Comparison of ENCODE assay signal across 8 cellular contexts in genomic region chr1:47708658-47709301, GRCh38.
A peak's percentile ranks its signal among the peaks of the same experiment; 100 is the strongest.
DNase-seq lines count a peak whose midpoint lies in the region; ATAC-seq and TF ChIP-seq lines count a peak whose summit lies in the region.

No MANE protein-coding gene starts in this region.

- no peaks in the 10 kb centered on the region for H3K9me3 ChIP-seq in BLaER1 treated with 17β-estradiol and CSF1 and Interleukin-3, amounts not matched to agents 10 nM and 100 nM (replicated peaks in 1 of 11)
- H3K9me3 ChIP-seq in HUES48 (ENCODE audit: control insufficient read depth, insufficient read depth, low read length) (no peaks in the 10 kb centered on the region), duodenal mucosa (ENCODE audit: control insufficient read depth in 1 of 2, low read length in 2 of 2) (no peaks in the 10 kb centered on the region)

- H3K4me3 Mint-ChIP-seq in nephron, result peak overlapping the region; percentile 73 to 84 (median 81)
- H3K4me3 Mint-ChIP-seq in activated CD8-positive, alpha-beta T cell treated with anti-CD3 and anti-CD28 coated beads for 36 hours, result no peak overlapping the region

- TF ChIP-seq CTCF in nephron (IDR thresholded peaks at IDR 0.05; ENCODE audit: unreplicated experiment in 3 of 3), result no peak
- no peak for TF ChIP-seq CTCF in activated CD8-positive, alpha-beta T cell treated with anti-CD3 and anti-CD28 coated beads for 36 hours (IDR thresholded peaks at IDR 0.05)

- H3K9ac ChIP-seq in BLaER1 treated with 17β-estradiol and CSF1 and Interleukin-3, amounts not matched to agents 10 nM and 100 nM, result peak overlapping the region in 5 of 11 experiments; percentile 6 to 53 (median 44); a peak in 6 of 22 replicates
- H3K9ac ChIP-seq in HUES48 (ENCODE audit: low read depth, low read length) (no peak overlapping the region), duodenal mucosa (ENCODE audit: low read depth in 1 of 2, low read length in 2 of 2) (no peak overlapping the region)

- no peaks in the 10 kb centered on the region for H3K9me3 Mint-ChIP-seq in nephron
- H3K9me3 Mint-ChIP-seq in activated CD8-positive, alpha-beta T cell treated with anti-CD3 and anti-CD28 coated beads for 36 hours, result no peaks in the 10 kb centered on the region

- intact Hi-C loops in activated CD8-positive, alpha-beta T cell treated with anti-CD3 and anti-CD28 coated beads for 36 hours (cut with micrococcal nuclease), result no loop called here

- H3K36me3 Mint-ChIP-seq in nephron (ENCODE audit: low read depth), result no peaks in the 10 kb centered on the region
- H3K36me3 Mint-ChIP-seq in activated CD8-positive, alpha-beta T cell treated with anti-CD3 and anti-CD28 coated beads for 36 hours (ENCODE audit: low read depth), result no peaks in the 10 kb centered on the region

- peaks cover 14 to 25% (median 20%) of the 10 kb centered on the region in 10 experiments; a peak in 19 of 20 replicates for H3K4me1 ChIP-seq in BLaER1 treated with 17β-estradiol and CSF1 and Interleukin-3, amounts not matched to agents 10 nM and 100 nM
- H3K4me1 ChIP-seq in HUES48 (ENCODE audit: control insufficient read depth, insufficient read depth, low read length) (peaks cover 13% of the 10 kb centered on the region), duodenal mucosa (ENCODE audit: control insufficient read depth in 1 of 2, insufficient read depth in 2 of 2, low read length in 2 of 2) (peaks cover 7 to 19% of the 10 kb centered on the region in 2 donors)

- CTCF ChIA-PET in activated CD8-positive, alpha-beta T cell treated with anti-CD3 and anti-CD28 coated beads for 36 hours (lab: Charles Lee), result interaction anchor here (0.7 to 11.2 kb wide), 7 partner anchors 10 to 324 kb away, joined by 3 to 125 read pairs (median 15); partner anchors contain the start of gene FOXD2

- peaks cover 92% of the 10 kb centered on the region for H3K27me3 Mint-ChIP-seq in nephron (ENCODE audit: low read depth)
- peaks cover 53% of the 10 kb centered on the region for H3K27me3 Mint-ChIP-seq in activated CD8-positive, alpha-beta T cell treated with anti-CD3 and anti-CD28 coated beads for 36 hours

- H3K27ac ChIP-seq in BLaER1 treated with 17β-estradiol and CSF1 and Interleukin-3, amounts not matched to agents 10 nM and 100 nM, result no peak overlapping the region
- H3K27ac ChIP-seq in HUES48 (ENCODE audit: low read depth, low read length), result no peak overlapping the region
- H3K27ac ChIP-seq in duodenal mucosa (ENCODE audit: low read depth, low read length), result no peak overlapping the region

- DNase-seq in activated CD8-positive, alpha-beta T cell treated with anti-CD3 and anti-CD28 coated beads for 36 hours, result no peak
- DNase-seq in ureter (ENCODE audit: low spot score) (no peak), middle frontal gyrus (ENCODE audit: extremely low spot score, low spot score) (no peak)

- H3K27me3 ChIP-seq in BLaER1 treated with 17β-estradiol and CSF1 and Interleukin-3, amounts not matched to agents 10 nM and 100 nM, result peaks cover 72 to 87% (median 81%) of the 10 kb centered on the region in 11 experiments
- H3K27me3 ChIP-seq in HUES48 (ENCODE audit: control insufficient read depth, insufficient read depth, low read length) (peaks cover 91% of the 10 kb centered on the region), duodenal mucosa (ENCODE audit: control insufficient read depth in 1 of 2, insufficient read depth in 2 of 2, low read length in 2 of 2) (peaks cover 49 to 65% of the 10 kb centered on the region in 2 donors)

- POLR2A ChIA-PET in activated CD8-positive, alpha-beta T cell treated with anti-CD3 and anti-CD28 coated beads for 36 hours (lab: Charles Lee), result interaction anchor here (0.8 kb wide), 1 partner anchor 277 kb away, joined by 3 read pairs; no protein-coding TSS in a partner anchor

- H3K36me3 ChIP-seq in BLaER1 treated with 17β-estradiol and CSF1 and Interleukin-3, amounts not matched to agents 10 nM and 100 nM, result no peaks in the 10 kb centered on the region
- no peaks in the 10 kb centered on the region for H3K36me3 ChIP-seq in HUES48 (ENCODE audit: control insufficient read depth, insufficient read depth, low read length)
- H3K36me3 ChIP-seq in duodenal mucosa (ENCODE audit: control insufficient read depth in 1 of 2, insufficient read depth in 2 of 2, low read length in 2 of 2), result no peaks in the 10 kb centered on the region

- peak overlapping the region; percentile 81 to 91 (median 90) for H3K4me2 ChIP-seq in BLaER1 treated with 17β-estradiol and CSF1 and Interleukin-3, amounts not matched to agents 10 nM and 100 nM

- peaks cover 0 to 33% (median 17%) of the 10 kb centered on the region in 11 experiments; a peak in 16 of 22 replicates for H4K20me1 ChIP-seq in BLaER1 treated with 17β-estradiol and CSF1 and Interleukin-3, amounts not matched to agents 10 nM and 100 nM

- ATAC-seq in activated CD8-positive, alpha-beta T cell treated with anti-CD3 and anti-CD28 coated beads for 36 hours, result no peak
- ATAC-seq in HG02759 (IDR thresholded peaks at IDR 0.05; ENCODE audit: unreplicated experiment), result no peak

- H3K27ac Mint-ChIP-seq in nephron, result peak overlapping the region in 2 of 3 experiments; percentile 56 to 85
- H3K27ac Mint-ChIP-seq in activated CD8-positive, alpha-beta T cell treated with anti-CD3 and anti-CD28 coated beads for 36 hours, result no peak overlapping the region

- peak overlapping the region; percentile 40 to 63 (median 54) for H3K4me3 ChIP-seq in BLaER1 treated with 17β-estradiol and CSF1 and Interleukin-3, amounts not matched to agents 10 nM and 100 nM
- H3K4me3 ChIP-seq in HUES48 (ENCODE audit: low read depth, low read length) (peak overlapping the region; percentile 57), duodenal mucosa (ENCODE audit: low read depth in 1 of 2, low read length in 2 of 2) (peak overlapping the region; percentile 43 to 62)

- H3K4me1 Mint-ChIP-seq in nephron, result peaks cover 20% of the 10 kb centered on the region
- H3K4me1 Mint-ChIP-seq in activated CD8-positive, alpha-beta T cell treated with anti-CD3 and anti-CD28 coated beads for 36 hours (ENCODE audit: low read depth), result peaks cover 10% of the 10 kb centered on the region
